Comparison of ENCODE assay signal across 13 cellular contexts in genomic region chr17:18527354-18527753, GRCh38. TPM values are rescaled to one million over a fixed set of nuclear protein-coding genes. Genes with fewer than 3 reads are reported as not detected.
"Had no signal": no experiment of that assay in that cellular context is flagged by ENCODE, and none has a peak within 500 bp of the region (broad histone marks: within the 10 kb centered on the region; RNA-seq: fewer than 3 reads in every experiment).

No MANE protein-coding gene starts in this region.

RNA-seq across cellular contexts. Expression of gene LGALS9C, which starts 50.8 kb away (rescaled TPM):
- total RNA-seq: kidney epithelial cell; left cardiac atrium; naive thymus-derived CD8-positive, alpha-beta T cell; neural crest cell; occipital lobe; osteocyte; posterior vena cava; pulmonary artery endothelial cell; renal cortical epithelial cell; temporal lobe; urinary bladder had no signal
- polyA plus RNA-seq: heart right ventricle; mammary epithelial cell; naive thymus-derived CD8-positive, alpha-beta T cell had no signal
